10 cellular contexts compared by ENCODE assay signal in genomic region chr6:3281669-3282460, GRCh38. TPM values are rescaled to one million over a fixed set of nuclear protein-coding genes. Genes with fewer than 3 reads are reported as not detected.
DNase-seq lines count a peak whose midpoint lies in the region; ATAC-seq and TF ChIP-seq lines count a peak whose summit lies in the region.
"Had no signal": no experiment of that assay in that cellular context is flagged by ENCODE, and none has a peak within 500 bp of the region (broad histone marks: within the 10 kb centered on the region; RNA-seq: fewer than 3 reads in every experiment).

No MANE protein-coding gene starts in this region.

- ATAC-seq in right lobe of liver (peak in 3 of 4 donors; percentile 12 to 51 (median 35)), GM19452 (IDR thresholded peaks at IDR 0.05; ENCODE audit: unreplicated experiment) (no peak)
- ATAC-seq in activated CD8-positive, alpha-beta T cell treated with anti-CD3 and anti-CD28 coated beads, Interleukin-2, amount 10 ng/mL, durations not matched to agents 7 days and 5 days: no peak

- no peaks in the 10 kb centered on the region for H3K27me3 Mint-ChIP-seq in activated CD8-positive, alpha-beta T cell treated with anti-CD3 and anti-CD28 coated beads, Interleukin-2, amount 10 ng/mL, durations not matched to agents 7 days and 5 days (ENCODE audit: low read depth)
- H3K27me3 Mint-ChIP-seq: activated naive CD4-positive, alpha-beta T cell treated with anti-CD3 and anti-CD28 coated beads, Interleukin-2, amount 50 U/mL, for 24 hours had no signal

- intact Hi-C loops in right lobe of liver (cut with DNase I) (loop anchor here (5.0 kb wide), 2 partner anchors 445 to 450 kb away; no protein-coding TSS in a partner anchor), thyroid gland (cut with DNase I) (no loop called here)

- H3K4me3 ChIP-seq in MG63 (no peak overlapping the region), right lobe of liver (no peak overlapping the region), thyroid gland (replicated peaks in 1 of 3) (no peak overlapping the region)

- peak overlapping the region in 2 of 3 donors; percentile 15 to 24 for H3K27ac ChIP-seq in right lobe of liver
- peak overlapping the region in 2 of 3 donors; percentile 15 to 41 for H3K27ac ChIP-seq in thyroid gland

- H3K36me3 Mint-ChIP-seq in activated CD8-positive, alpha-beta T cell treated with anti-CD3 and anti-CD28 coated beads, Interleukin-2, amount 10 ng/mL, durations not matched to agents 7 days and 5 days (ENCODE audit: low read depth): no peaks in the 10 kb centered on the region

- no peaks in the 10 kb centered on the region for H3K4me1 ChIP-seq in right lobe of liver
- peaks cover 0 to 6% of the 10 kb centered on the region in 2 donors for H3K4me1 ChIP-seq in thyroid gland

- TF ChIP-seq CTCF in right lobe of liver (IDR thresholded peaks at IDR 0.05) (no peak), thyroid gland (IDR thresholded peaks at IDR 0.05) (no peak)

- H3K36me3 ChIP-seq in MG63: no peaks in the 10 kb centered on the region
- peaks cover 0 to 27% (median 8%) of the 10 kb centered on the region in 4 donors for H3K36me3 ChIP-seq in right lobe of liver
- no peaks in the 10 kb centered on the region for H3K36me3 ChIP-seq in thyroid gland

- no peak overlapping the region for H3K27ac Mint-ChIP-seq in activated CD8-positive, alpha-beta T cell treated with anti-CD3 and anti-CD28 coated beads, Interleukin-2, amount 10 ng/mL, durations not matched to agents 7 days and 5 days
- H3K27ac Mint-ChIP-seq: activated naive CD4-positive, alpha-beta T cell treated with anti-CD3 and anti-CD28 coated beads, Interleukin-2, amount 50 U/mL, for 24 hours had no signal

- no peak overlapping the region for H3K4me3 Mint-ChIP-seq in activated CD8-positive, alpha-beta T cell treated with anti-CD3 and anti-CD28 coated beads, Interleukin-2, amount 10 ng/mL, durations not matched to agents 7 days and 5 days
- H3K4me3 Mint-ChIP-seq: activated naive CD4-positive, alpha-beta T cell treated with anti-CD3 and anti-CD28 coated beads, Interleukin-2, amount 50 U/mL, for 24 hours had no signal

- H3K4me1 Mint-ChIP-seq in activated CD8-positive, alpha-beta T cell treated with anti-CD3 and anti-CD28 coated beads, Interleukin-2, amount 10 ng/mL, durations not matched to agents 7 days and 5 days (ENCODE audit: low read depth): peaks cover 4% of the 10 kb centered on the region

- no peaks in the 10 kb centered on the region for H3K9me3 Mint-ChIP-seq in activated CD8-positive, alpha-beta T cell treated with anti-CD3 and anti-CD28 coated beads, Interleukin-2, amount 10 ng/mL, durations not matched to agents 7 days and 5 days (ENCODE audit: insufficient read depth)
- H3K9me3 Mint-ChIP-seq: activated naive CD4-positive, alpha-beta T cell treated with anti-CD3 and anti-CD28 coated beads, Interleukin-2, amount 50 U/mL, for 24 hours had no signal

- H3K9me3 ChIP-seq in MG63 (no peaks in the 10 kb centered on the region), right lobe of liver (no peaks in the 10 kb centered on the region), thyroid gland (no peaks in the 10 kb centered on the region)

- DNase-seq in MG63: peak; percentile 67
- peak; percentile 56 for DNase-seq in dedifferentiated amniotic fluid mesenchymal stem cell (ENCODE audit: extremely low spot score)
- DNase-seq in right lobe of liver: peak in 1 of 3 donors; percentile 36
- DNase-seq in thyroid gland: no peak
- DNase-seq in DMS153 (lab: John Stamatoyannopoulos, UW): no peak
- no peak for DNase-seq in activated CD8-positive, alpha-beta T cell treated with anti-CD3 and anti-CD28 coated beads, Interleukin-2, amount 10 ng/mL, durations not matched to agents 7 days and 5 days
- no peak for DNase-seq in OCI-M2 (lab: John Stamatoyannopoulos, UW; ENCODE audit: unreplicated experiment)
- DNase-seq: SHP77 treated with DMSO at 0.1 percent for 48 hours had no signal

- CTCF ChIA-PET in activated CD8-positive, alpha-beta T cell treated with anti-CD3 and anti-CD28 coated beads, Interleukin-2, amount 10 ng/mL, durations not matched to agents 7 days and 5 days (lab: Charles Lee): interaction anchor here (2.0 to 4.6 kb wide), 2 partner anchors 130 to 450 kb away, joined by 6 to 57 read pairs; no protein-coding TSS in a partner anchor

- WGBS in right lobe of liver (ENCODE audit: insufficient coverage, low coverage, low lambda C conversion rate, missing lambda C conversion rate): 54% methylated on average over 9 of the region's 13 CpGs
- 71 to 72% methylated on average over 13 of the region's 13 CpGs for WGBS in thyroid gland, 2 donors

- POLR2A ChIA-PET in activated CD8-positive, alpha-beta T cell treated with anti-CD3 and anti-CD28 coated beads, Interleukin-2, amount 10 ng/mL, durations not matched to agents 7 days and 5 days (lab: Charles Lee): interaction anchor here (0.6 kb wide), 1 partner anchor 245 kb away, joined by 3 read pairs; no protein-coding TSS in a partner anchor

- H3K27me3 ChIP-seq in MG63 (no peaks in the 10 kb centered on the region), right lobe of liver (no peaks in the 10 kb centered on the region), thyroid gland (no peaks in the 10 kb centered on the region)

- TF ChIP-seq POLR2A in right lobe of liver (IDR thresholded peaks at IDR 0.05) (no peak), thyroid gland (IDR thresholded peaks at IDR 0.05) (no peak)

RNA-seq across cellular contexts. Expression of gene PSMG4, which starts 23.1 kb away (rescaled TPM):
- 28.6 and 36.9 TPM in 2 replicates for total RNA-seq in MG63 (2014; rRNA removed; shearing (Covaris generic); ENCODE audit: low replicate concordance)
- total RNA-seq in right lobe of liver (10 to 100 TPM in 5 of 6 experiments, 1 to 10 TPM in 1; 9.4 to 15.4 (median 11.0) TPM), thyroid gland (10 to 100 TPM; 19.6 to 41.8 (median 34.4) TPM)
- 10 to 100 TPM; 35.3 to 35.5 TPM for total RNA-seq in activated CD8-positive, alpha-beta T cell treated with anti-CD3 and anti-CD28 coated beads, Interleukin-2, amount 10 ng/mL, durations not matched to agents 7 days and 5 days

RNA-seq across cellular contexts. Expression of gene TUBB2B, which starts 54.4 kb away (rescaled TPM):
- total RNA-seq in MG63 (2014; rRNA removed; shearing (Covaris generic); ENCODE audit: low replicate concordance): 8.6 and 27.6 TPM in 2 replicates
- total RNA-seq in right lobe of liver (1 to 10 TPM; 1.0 to 3.9 (median 2.5) TPM), thyroid gland (1 to 10 TPM in 3 of 4 donors, not detected in 1; 1.1 to 6.1 (median 3.5) TPM)
- not detected for total RNA-seq in activated CD8-positive, alpha-beta T cell treated with anti-CD3 and anti-CD28 coated beads, Interleukin-2, amount 10 ng/mL, durations not matched to agents 7 days and 5 days

Comparison
In these comparisons a context has a peak if more than half of its experiments do, and no peak if none do; other contexts are left out.
1. DNase-seq: peak in MG63 (single experiment) and dedifferentiated amniotic fluid mesenchymal stem cell (single experiment); none in thyroid gland (0 of 2), DMS153 (single experiment), activated CD8-positive, alpha-beta T cell treated with anti-CD3 and anti-CD28 coated beads, Interleukin-2, amount 10 ng/mL, durations not matched to agents 7 days and 5 days (single experiment) and OCI-M2 (single experiment).
2. ATAC-seq: peak in right lobe of liver (3 of 4); none in GM19452 (single experiment) and activated CD8-positive, alpha-beta T cell treated with anti-CD3 and anti-CD28 coated beads, Interleukin-2, amount 10 ng/mL, durations not matched to agents 7 days and 5 days (single experiment).